ENCODE assay signal across 25 cellular contexts in the genomic region with DNA sequence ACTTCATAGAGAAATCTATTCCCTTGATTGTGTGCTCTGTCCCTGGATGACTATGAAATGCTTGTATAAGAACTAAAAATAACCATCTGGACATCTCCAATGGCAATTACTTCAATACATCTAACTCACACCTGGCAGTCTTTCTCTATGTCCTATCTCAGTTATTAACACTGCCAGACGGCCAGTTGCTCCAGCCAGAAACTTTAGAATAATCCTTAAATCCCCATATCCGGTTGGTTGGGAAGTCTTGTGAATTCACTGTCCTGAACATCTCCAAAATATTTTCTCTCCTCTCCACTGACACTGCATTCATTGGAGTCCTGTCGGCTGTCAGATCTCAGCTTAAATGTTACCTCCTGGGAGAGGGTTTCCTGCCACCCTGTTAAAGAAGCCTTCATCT. TPM values are rescaled to one million over a fixed set of nuclear protein-coding genes. Genes with fewer than 3 reads are reported as not detected.
"Had no signal": no experiment of that assay in that cellular context is flagged by ENCODE, and none has a peak within 500 bp of the region (broad histone marks: within the 10 kb centered on the region; RNA-seq: fewer than 3 reads in every experiment).

No MANE protein-coding gene starts in this region.

- H3K9me3 ChIP-seq: adrenal gland, breast epithelium had no signal

- H3K27ac ChIP-seq: adrenal gland, breast epithelium had no signal

- DNase-seq: activated CD4-positive, alpha-beta T cell treated with anti-CD3 and anti-CD28 coated beads, Interleukin-2, amount 50 U/mL, for 1 hour; activated CD4-positive, CD25-positive, alpha-beta regulatory T cell; activated CD8-positive, alpha-beta memory T cell treated with anti-CD3 and anti-CD28 coated beads, Interleukin-2, amount 50 U/mL, for 4 hours; activated CD8-positive, alpha-beta T cell treated with anti-CD3 and anti-CD28 coated beads for 36 hours; activated gamma-delta T cell treated with Interleukin-2 at 50 U/mL for 16 hours; activated naive CD4-positive, alpha-beta T cell treated with anti-CD3 and anti-CD28 coated beads, Interleukin-2, amount 10 ng/mL, durations not matched to agents 7 days and 5 days; activated naive CD8-positive, alpha-beta T cell treated with anti-CD3 and anti-CD28 coated beads, Interleukin-2, amount 10 ng/mL, durations not matched to agents 7 days and 5 days; activated T-cell treated with anti-CD3 and anti-CD28 coated beads, Interleukin-2, amount 50 U/mL, for 72 hours; adrenal gland; anterior cingulate cortex; central memory CD4-positive, alpha-beta T cell; Karpas-422; NCI-H1048; NCI-H146; NCI-H1930; NCI-H2171; NCI-H2227 treated with DMSO at 0.1 percent for 48 hours; NCI-H446 treated with DMSO at 0.1 percent for 48 hours; NCI-H526 treated with DMSO at 0.1 percent for 48 hours; PC-3; SHP77; T-helper 17 cell; T1000 had no signal

- H3K36me3 ChIP-seq: adrenal gland, breast epithelium had no signal

- H3K4me3 ChIP-seq: adrenal gland, breast epithelium, K562 had no signal

- ATAC-seq: activated CD8-positive, alpha-beta T cell treated with anti-CD3 and anti-CD28 coated beads for 36 hours; activated T-cell treated with anti-CD3 and anti-CD28 coated beads, Interleukin-2, amount 50 U/mL, for 72 hours; K562; PC-3; T-helper 17 cell had no signal

- H3K4me1 ChIP-seq: adrenal gland, breast epithelium had no signal

- H3K27me3 ChIP-seq: adrenal gland, breast epithelium had no signal

RNA-seq across cellular contexts. Expression of gene LAMA2, which starts 12.2 kb away (rescaled TPM):
- total RNA-seq: activated naive CD8-positive, alpha-beta T cell treated with anti-CD3 and anti-CD28 coated beads, Interleukin-2, amount 10 ng/mL, durations not matched to agents 7 days and 5 days had no signal
